In the genomic region with DNA sequence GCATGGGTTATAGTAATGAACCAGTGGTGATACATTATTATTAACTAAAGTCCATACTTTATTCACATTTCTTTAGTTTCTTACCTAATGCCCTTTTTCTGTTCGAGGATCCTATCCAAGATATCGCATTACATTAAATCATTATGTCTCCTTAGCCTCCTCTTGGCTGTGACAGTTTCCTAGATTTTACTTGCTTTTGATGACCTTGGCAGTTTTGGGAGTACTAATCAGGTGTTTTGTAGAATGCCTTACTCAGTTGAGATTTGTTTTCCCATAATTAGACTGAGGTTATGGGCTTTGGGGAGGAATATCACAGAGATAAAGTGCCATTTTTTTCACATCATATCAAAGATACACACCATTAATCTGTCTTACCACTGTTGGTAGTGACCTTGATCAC, we compare ENCODE assay signal across 11 cellular contexts. TPM values are rescaled to one million over a fixed set of nuclear protein-coding genes. Genes with fewer than 3 reads are reported as not detected.
"Had no signal": no experiment of that assay in that cellular context is flagged by ENCODE, and none has a peak within 500 bp of the region (broad histone marks: within the 10 kb centered on the region; RNA-seq: fewer than 3 reads in every experiment).

No MANE protein-coding gene starts in this region.

- H3K9me3 Mint-ChIP-seq: GM23338, H9, HFFc6, IgD-negative memory B cell had no signal

- FAIRE-seq: H1, HTR-8/SVneo had no signal

- H3K27ac Mint-ChIP-seq: HFFc6, IgD-negative memory B cell had no signal

- H3K27ac ChIP-seq: KMS-11 had no signal

- H3K4me3 ChIP-seq: GM23338 had no signal

- H3K27me3 Mint-ChIP-seq: IgD-negative memory B cell had no signal

- H3K4me3 Mint-ChIP-seq: GM23338, H9, HFFc6, IgD-negative memory B cell had no signal

- ATAC-seq: GM23338 had no signal

- DNase-seq: H9, HCEC 1CT, HFFc6, Karpas-422, KBM-7 had no signal

RNA-seq across cellular contexts. Expression of a gene that starts 34.8 kb away (rescaled TPM):
- total RNA-seq: GM23338, H1, H9, HT-29 had no signal
